ENCODE assay signal across 9 cellular contexts in genomic region chr13:24251525-24251924, GRCh38. TPM values are rescaled to one million over a fixed set of nuclear protein-coding genes. Genes with fewer than 3 reads are reported as not detected.
DNase-seq lines count a peak whose midpoint lies in the region; ATAC-seq and TF ChIP-seq lines count a peak whose summit lies in the region.
"Had no signal": no experiment of that assay in that cellular context is flagged by ENCODE, and none has a peak within 500 bp of the region (broad histone marks: within the 10 kb centered on the region; RNA-seq: fewer than 3 reads in every experiment).

No MANE protein-coding gene starts in this region.

- POLR2A ChIA-PET in PC-9 (lab: Charles Lee; ENCODE audit: unreplicated experiment) = no interaction called here

- peak overlapping the region; percentile 98 for H3K27ac Mint-ChIP-seq in activated naive CD4-positive, alpha-beta T cell treated with anti-CD3 and anti-CD28 coated beads, Interleukin-2, amount 50 U/mL, for 24 hours

- H3K36me3 ChIP-seq in upper lobe of left lung (peaks cover 0 to 32% (median 4%) of the 10 kb centered on the region in 4 donors), PC-9 (ENCODE audit: low read depth) (no peaks in the 10 kb centered on the region)

- peak overlapping the region; percentile 94 for H3K4me3 Mint-ChIP-seq in activated naive CD4-positive, alpha-beta T cell treated with anti-CD3 and anti-CD28 coated beads, Interleukin-2, amount 50 U/mL, for 24 hours

- H3K4me3 ChIP-seq in upper lobe of left lung (peak overlapping the region in 3 of 4 donors; percentile 16 to 33 (median 30)), PC-9 (no peak overlapping the region)

- H3K27ac ChIP-seq in upper lobe of left lung (peak overlapping the region in 2 of 4 donors; percentile 66 to 74), PC-9 (no peak overlapping the region)

- no peak overlapping the region for H3K4me2 ChIP-seq in PC-9

- peak in 1 of 2 donors; percentile 6 for ATAC-seq in upper lobe of left lung (ENCODE audit: low FRiP score in 2 of 2)

- CTCF ChIA-PET in PC-9 (lab: Charles Lee) = no interaction called here

- intact Hi-C loops in PC-9 (cut with micrococcal nuclease; ENCODE audit: unreplicated experiment) = no loop called here

- H2AFZ ChIP-seq in PC-9 = no peak overlapping the region

- peak; percentile 82 for DNase-seq in activated CD4-positive, alpha-beta T cell treated with anti-CD3 and anti-CD28 coated beads, Interleukin-2, amount 50 U/mL, for 1 hour
- peak; percentile 55 to 66 for DNase-seq in stimulated activated CD4-positive, alpha-beta T cell treated with anti-CD3 and anti-CD28 coated beads, Interleukin-15, amount 100 ng/mL, for 1 hour (ENCODE audit: low read depth in 1 of 2, low spot score in 1 of 2)
- DNase-seq in upper lobe of left lung (peak; percentile 45 to 60), COLO829 (ENCODE audit: low spot score) (no peak), NCI-H226 (no peak), NCI-H2029 (lab: John Stamatoyannopoulos, UW) (no peak), PC-9 (no peak)
- DNase-seq: NCI-H2107 had no signal

- no peaks in the 10 kb centered on the region for H3F3A ChIP-seq in PC-9 (ENCODE audit: insufficient read depth, low read depth)

- peak in 1 of 4 donors; percentile 22 for TF ChIP-seq POLR2A in upper lobe of left lung (IDR thresholded peaks at IDR 0.05)

- H3K4me1 Mint-ChIP-seq in activated naive CD4-positive, alpha-beta T cell treated with anti-CD3 and anti-CD28 coated beads, Interleukin-2, amount 50 U/mL, for 24 hours = peaks cover 83% of the 10 kb centered on the region

- H3K27me3 Mint-ChIP-seq in activated naive CD4-positive, alpha-beta T cell treated with anti-CD3 and anti-CD28 coated beads, Interleukin-2, amount 50 U/mL, for 24 hours = no peaks in the 10 kb centered on the region

- H3K9me3 Mint-ChIP-seq in activated naive CD4-positive, alpha-beta T cell treated with anti-CD3 and anti-CD28 coated beads, Interleukin-2, amount 50 U/mL, for 24 hours = no peaks in the 10 kb centered on the region

- H3K27me3 ChIP-seq in upper lobe of left lung (no peaks in the 10 kb centered on the region), PC-9 (ENCODE audit: insufficient read depth, low read depth) (no peaks in the 10 kb centered on the region)

- H3K36me3 Mint-ChIP-seq in activated naive CD4-positive, alpha-beta T cell treated with anti-CD3 and anti-CD28 coated beads, Interleukin-2, amount 50 U/mL, for 24 hours = peaks cover 24% of the 10 kb centered on the region

- no peaks in the 10 kb centered on the region for H3K9me2 ChIP-seq in PC-9 (ENCODE audit: insufficient read depth)

- H3K79me2 ChIP-seq in PC-9 (ENCODE audit: low read depth) = 0 out of 2 replicates have a peak, but pooled peaks cover 6% of the 10 kb centered on the region

- WGBS in upper lobe of left lung, 2 donors = 81 to 89% methylated on average over 16 to 17 of the region's 17 CpGs

- no peaks in the 10 kb centered on the region for H3K9me3 ChIP-seq in upper lobe of left lung
- H3K9me3 ChIP-seq in PC-9 (ENCODE audit: insufficient read depth, low read depth) = no peaks in the 10 kb centered on the region

- TF ChIP-seq EP300 in upper lobe of left lung (IDR thresholded peaks at IDR 0.05) = no peak

- BruUV-seq in PC-9 (replicated peaks; lab: Mats Ljungman, UMichigan) = no TSS peak

- peaks cover 19% of the 10 kb centered on the region; the same call in 1 of the 2 replicates for H4K20me1 ChIP-seq in PC-9 (ENCODE audit: insufficient read depth)

- H3K4me1 ChIP-seq in upper lobe of left lung (peaks cover 9 to 21% (median 11%) of the 10 kb centered on the region in 4 donors), PC-9 (replicated peaks; ENCODE audit: insufficient read depth) (no peaks in the 10 kb centered on the region)

- TF ChIP-seq CTCF in upper lobe of left lung (IDR thresholded peaks at IDR 0.05) = no peak
- TF ChIP-seq CTCF in PC-9 (conservative IDR thresholded peaks at IDR 0.05) = no peak

RNA-seq across cellular contexts. Expression of gene C1QTNF9, which starts 57.9 kb away (rescaled TPM):
- total RNA-seq in upper lobe of left lung (under 1 TPM in 2 of 6 donors, not detected in 4; 0.30 to 0.39 TPM), PC-9 (2021) (not detected in 2 replicates)

Comparison
In these comparisons a context has a peak if more than half of its experiments do, and no peak if none do; other contexts are left out.
1. DNase-seq: peak in activated CD4-positive, alpha-beta T cell treated with anti-CD3 and anti-CD28 coated beads, Interleukin-2, amount 50 U/mL, for 1 hour (single experiment), stimulated activated CD4-positive, alpha-beta T cell treated with anti-CD3 and anti-CD28 coated beads, Interleukin-15, amount 100 ng/mL, for 1 hour (2 of 2) and upper lobe of left lung (2 of 2); none in COLO829 (single experiment), NCI-H226 (single experiment), NCI-H2029 (single experiment) and PC-9 (0 of 2).